In genomic region chr14:72926292-72927028, GRCh38 we compare ENCODE assay signal across 8 cellular contexts. TPM values are rescaled to one million over a fixed set of nuclear protein-coding genes. Genes with fewer than 3 reads are reported as not detected.
A peak's percentile ranks its signal among the peaks of the same experiment; 100 is the strongest.
DNase-seq lines count a peak whose midpoint lies in the region; ATAC-seq and TF ChIP-seq lines count a peak whose summit lies in the region.

A gene with protein sequence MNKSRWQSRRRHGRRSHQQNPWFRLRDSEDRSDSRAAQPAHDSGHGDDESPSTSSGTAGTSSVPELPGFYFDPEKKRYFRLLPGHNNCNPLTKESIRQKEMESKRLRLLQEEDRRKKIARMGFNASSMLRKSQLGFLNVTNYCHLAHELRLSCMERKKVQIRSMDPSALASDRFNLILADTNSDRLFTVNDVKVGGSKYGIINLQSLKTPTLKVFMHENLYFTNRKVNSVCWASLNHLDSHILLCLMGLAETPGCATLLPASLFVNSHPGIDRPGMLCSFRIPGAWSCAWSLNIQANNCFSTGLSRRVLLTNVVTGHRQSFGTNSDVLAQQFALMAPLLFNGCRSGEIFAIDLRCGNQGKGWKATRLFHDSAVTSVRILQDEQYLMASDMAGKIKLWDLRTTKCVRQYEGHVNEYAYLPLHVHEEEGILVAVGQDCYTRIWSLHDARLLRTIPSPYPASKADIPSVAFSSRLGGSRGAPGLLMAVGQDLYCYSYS (plus strand): TSS chr14:72926464. CDS start chr14:72937979, 11,515 bp downstream.

- no peaks in the 10 kb centered on the region for H3K36me3 ChIP-seq in left lung

- peak within 1 kb of the TSS; percentile 73 to 79 for H3K27ac ChIP-seq in left lung

- peaks cover 0 to 18% of the 10 kb centered on the region in 2 donors for H3K4me1 ChIP-seq in left lung

- peak within 1 kb of the TSS; percentile 75 to 90 for H3K4me3 ChIP-seq in left lung

- H3K27me3 ChIP-seq in left lung = no peaks in the 10 kb centered on the region

- ATAC-seq in GM19438 (IDR thresholded peaks at IDR 0.05; ENCODE audit: low read depth, unreplicated experiment) = peak; percentile 98
- peak; percentile 97 for ATAC-seq in HG03571 (IDR thresholded peaks at IDR 0.05; ENCODE audit: unreplicated experiment)
- ATAC-seq in left lung = peak; percentile 96

- TF ChIP-seq CTCF in left lung (IDR thresholded peaks at IDR 0.05) = no peak

- no peaks in the 10 kb centered on the region for H3K9me3 ChIP-seq in left lung

- intact Hi-C loops in left lung (cut with DNase I) = no loop called here

- DNase-seq in CD1c-positive myeloid dendritic cell (ENCODE audit: extremely low spot score) = peak; percentile 96
- peak; percentile 86 for DNase-seq in NCI-H774 (lab: John Stamatoyannopoulos, UW)
- DNase-seq in activated CD4-positive, alpha-beta T cell treated with anti-CD3 and anti-CD28 coated beads, Interleukin-2, amount 50 U/mL, for 24 hours (ENCODE audit: low read depth in 1 of 2, low spot score in 1 of 2) = peak; percentile 84 to 93
- DNase-seq in dermis blood vessel endothelial cell = peak; percentile 99
- DNase-seq in left lung = peak; percentile 94 to 98
- peak; percentile 91 for DNase-seq in stimulated activated CD4-positive, alpha-beta T cell treated with anti-CD3 and anti-CD28 coated beads, Interleukin-4, amount 100 ng/mL, for 1 hour

RNA-seq across cellular contexts. Expression of the gene that starts here (rescaled TPM):
- total RNA-seq in dermis blood vessel endothelial cell (6.6 and 9.0 TPM in 2 replicates), left lung (10 to 100 TPM; 11.8 to 12.3 TPM)

Comparison
In these comparisons a context has a peak if more than half of its experiments do, and no peak if none do; other contexts are left out.
1. Peak in every context shown above with its lines: DNase-seq, ATAC-seq, H3K4me3 ChIP-seq and H3K27ac ChIP-seq.